In genomic region chr1:30198805-30199403, GRCh38 we compare ENCODE assay signal across 25 cellular contexts.
"Had no signal": no experiment of that assay in that cellular context is flagged by ENCODE, and none has a peak within 500 bp of the region (broad histone marks: within the 10 kb centered on the region; RNA-seq: fewer than 3 reads in every experiment).

No MANE protein-coding gene starts in this region.

- H3K36me3 ChIP-seq: colonic mucosa, neutrophil, prostate gland, right atrium auricular region, thoracic aorta, tibial nerve, upper lobe of right lung, uterus had no signal

- H3K4me1 ChIP-seq: colonic mucosa, prostate gland, right atrium auricular region, upper lobe of right lung had no signal

- H3K9me3 Mint-ChIP-seq: natural killer cell treated with Interleukin-12 subunit alpha and Interleukin-12 subunit beta and Interleukin-15 and Interleukin-18, amount 100 ng/mL, for 72 hours had no signal

- H3K4me1 Mint-ChIP-seq: mesothelial cell of epicardium; naive B cell; neural crest cell; stimulated activated memory B cell treated with anti-CD40 and anti-IgM and Interleukin-4, amounts not matched to agents 10 μg/mL and 1 μg/mL and 100 μg/mL, for 72 hours had no signal

- H3K27ac Mint-ChIP-seq: mesothelial cell of epicardium; stimulated activated memory B cell treated with anti-CD40 and anti-IgM and Interleukin-4, amounts not matched to agents 10 μg/mL and 1 μg/mL and 100 μg/mL, for 72 hours had no signal

- DNase-seq: colonic mucosa; dermis blood vessel endothelial cell; effector memory CD4-positive, alpha-beta T cell; erythroblast; mesenchymal stem cell; mucosa of descending colon; naive B cell; stimulated activated CD4-positive, alpha-beta T cell treated with anti-CD3 and anti-CD28 coated beads, Interleukin-12 subunit alpha, Interleukin-12 subunit beta, amount 100 ng/mL, for 4 hours; stimulated activated CD4-positive, alpha-beta T cell treated with anti-CD3 and anti-CD28 coated beads, Interleukin-1b, Interleukin-23, amount 100 ng/mL, for 48 hours; stimulated activated CD4-positive, alpha-beta T cell treated with anti-CD3 and anti-CD28 coated beads, Interleukin-4, amount 100 ng/mL, for 24 hours; stimulated activated naive CD8-positive, alpha-beta T cell treated with anti-CD3 and anti-CD28 coated beads, Interleukin-15, Interleukin-2, amounts not matched to agents 100 U/mL and 50 U/mL, for 24 hours; upper lobe of right lung; uterus had no signal

- H3K27ac ChIP-seq: colonic mucosa, neutrophil, prostate gland, right atrium auricular region, thoracic aorta, tibial nerve, upper lobe of right lung had no signal

- H3K4me2 ChIP-seq: smooth muscle cell had no signal

- ATAC-seq: left lobe of liver; mucosa of descending colon; natural killer cell treated with Interleukin-12 subunit alpha and Interleukin-12 subunit beta and Interleukin-15 and Interleukin-18, amount 100 ng/mL, for 72 hours; sciatic nerve; stimulated activated memory B cell treated with anti-CD40 and anti-IgM and Interleukin-4, amounts not matched to agents 10 μg/mL and 1 μg/mL and 100 μg/mL, for 72 hours; stimulated activated naive CD8-positive, alpha-beta T cell treated with anti-CD3 and anti-CD28 coated beads, Interleukin-15, Interleukin-2, amounts not matched to agents 100 U/mL and 50 U/mL, for 24 hours; upper lobe of right lung had no signal

- H3K27me3 ChIP-seq: colonic mucosa, right atrium auricular region, tibial nerve, upper lobe of right lung, uterus had no signal

- H3K9me3 ChIP-seq: colonic mucosa, mucosa of descending colon, neutrophil, prostate gland, thoracic aorta, upper lobe of right lung, uterus had no signal

- H3K4me3 ChIP-seq: colonic mucosa, mucosa of descending colon, prostate gland, right atrium auricular region, smooth muscle cell, thoracic aorta, tibial nerve, upper lobe of right lung, uterus had no signal

- H3K4me3 Mint-ChIP-seq: mesothelial cell of epicardium; naive B cell; natural killer cell treated with Interleukin-12 subunit alpha and Interleukin-12 subunit beta and Interleukin-15 and Interleukin-18, amount 100 ng/mL, for 72 hours; neural crest cell; stimulated activated memory B cell treated with anti-CD40 and anti-IgM and Interleukin-4, amounts not matched to agents 10 μg/mL and 1 μg/mL and 100 μg/mL, for 72 hours had no signal

- H3K36me3 Mint-ChIP-seq: mesothelial cell of epicardium; naive B cell; natural killer cell treated with Interleukin-12 subunit alpha and Interleukin-12 subunit beta and Interleukin-15 and Interleukin-18, amount 100 ng/mL, for 72 hours; stimulated activated memory B cell treated with anti-CD40 and anti-IgM and Interleukin-4, amounts not matched to agents 10 μg/mL and 1 μg/mL and 100 μg/mL, for 72 hours had no signal
